ENCODE assay signal across 28 cellular contexts in the genomic region with DNA sequence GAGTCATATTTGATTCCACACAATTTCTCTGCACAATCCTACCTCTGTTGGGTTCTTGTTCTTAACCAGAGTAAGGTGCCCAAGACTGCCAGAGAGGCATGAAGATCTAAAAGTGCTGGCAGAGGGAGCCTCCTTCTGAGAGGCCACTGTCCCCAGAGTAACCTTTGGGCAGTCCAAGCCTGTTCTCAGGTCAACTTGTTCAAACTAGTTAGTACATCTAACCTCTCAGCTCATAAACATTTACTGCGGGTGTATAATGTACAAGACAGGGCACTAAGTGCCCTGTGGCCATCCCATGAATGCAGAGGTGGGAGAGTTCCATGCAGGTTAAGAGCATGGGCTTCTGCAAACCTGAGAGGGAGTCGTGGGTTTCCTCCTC. TPM values are rescaled to one million over a fixed set of nuclear protein-coding genes. Genes with fewer than 3 reads are reported as not detected.
A peak's percentile ranks its signal among the peaks of the same experiment; 100 is the strongest.
DNase-seq lines count a peak whose midpoint lies in the region; ATAC-seq and TF ChIP-seq lines count a peak whose summit lies in the region.
"Had no signal": no experiment of that assay in that cellular context is flagged by ENCODE, and none has a peak within 500 bp of the region (broad histone marks: within the 10 kb centered on the region; RNA-seq: fewer than 3 reads in every experiment).

No MANE protein-coding gene starts in this region.

- intact Hi-C loops in lower lobe of right lung (cut with DNase I): no loop called here

- WGBS in suprapubic skin: 44% methylated on average over 2 of the region's 2 CpGs

- DNase-seq in activated T-cell treated with anti-CD3 and anti-CD28 coated beads, Interleukin-2, amount 50 U/mL, for 72 hours: no peak
- no peak for DNase-seq in activated T-cell treated with anti-CD3 and anti-CD28 coated beads, Interleukin-2, amount 50 U/mL, for 1 hour
- DNase-seq in lower lobe of right lung: no peak
- no peak for DNase-seq in suprapubic skin (ENCODE audit: low spot score in 2 of 2)
- DNase-seq in hepatic stellate cell (ENCODE audit: low spot score): no peak
- DNase-seq in NCI-H1048 (lab: John Stamatoyannopoulos, UW): no peak
- DNase-seq: activated CD4-positive, alpha-beta T cell treated with anti-CD3 and anti-CD28 coated beads for 4 hours; activated T-cell treated with anti-CD3 and anti-CD28 coated beads, Interleukin-2, amount 50 U/mL, for 24 hours; amniotic stem cell; IMR-90; left cardiac atrium; naive thymus-derived CD8-positive, alpha-beta T cell; NCI-H1105 treated with DMSO at 0.1 percent for 48 hours; NCI-H2029 treated with DMSO at 0.1 percent for 48 hours; NCI-H2227 treated with DMSO at 0.1 percent for 48 hours; NCI-H69; occipital lobe; stimulated activated CD4-positive, alpha-beta T cell treated with anti-CD3 and anti-CD28 coated beads, Interleukin-1b, Interleukin-23, amount 100 ng/mL, for 48 hours; stimulated activated CD8-positive, alpha-beta memory T cell treated with anti-CD3 and anti-CD28 coated beads, Interleukin-4, amount 100 ng/mL, for 48 hours; tibial artery had no signal

- H3K9me3 ChIP-seq in lower lobe of right lung (no peaks in the 10 kb centered on the region), suprapubic skin (no peaks in the 10 kb centered on the region)
- H3K9me3 ChIP-seq: stomach, tibial artery had no signal

- peaks cover 34 to 48% of the 10 kb centered on the region in 2 donors for H3K36me3 Mint-ChIP-seq in activated T-cell treated with anti-CD3 and anti-CD28 coated beads, Interleukin-2, amount 50 U/mL, for 72 hours (ENCODE audit: insufficient read depth in 2 of 2)
- peaks cover 96% of the 10 kb centered on the region for H3K36me3 Mint-ChIP-seq in activated T-helper 17 cell treated with anti-CD3 and anti-CD28 coated beads, Interleukin-2, amount 50 U/mL, for 72 hours (ENCODE audit: low read depth)
- H3K36me3 Mint-ChIP-seq: naive thymus-derived CD8-positive, alpha-beta T cell had no signal

- H3K27ac ChIP-seq in lower lobe of right lung (peak overlapping the region; percentile 64), suprapubic skin (peak overlapping the region; percentile 20)
- H3K27ac ChIP-seq: coronary artery, tibial artery had no signal

- H3K4me3 Mint-ChIP-seq in activated T-cell treated with anti-CD3 and anti-CD28 coated beads, Interleukin-2, amount 50 U/mL, for 72 hours: peak overlapping the region; percentile 47 to 66
- peak overlapping the region; percentile 99 for H3K4me3 Mint-ChIP-seq in activated T-helper 17 cell treated with anti-CD3 and anti-CD28 coated beads, Interleukin-2, amount 50 U/mL, for 72 hours
- H3K4me3 Mint-ChIP-seq: activated naive CD4-positive, alpha-beta T cell treated with anti-CD3 and anti-CD28 coated beads for 36 hours; endodermal cell had no signal

- H3K36me3 ChIP-seq in lower lobe of right lung (no peaks in the 10 kb centered on the region), suprapubic skin (no peaks in the 10 kb centered on the region)
- H3K36me3 ChIP-seq: stomach, tibial artery had no signal

- no peaks in the 10 kb centered on the region for H3K27me3 ChIP-seq in lower lobe of right lung (ENCODE audit: low read depth)
- H3K27me3 ChIP-seq in suprapubic skin: no peaks in the 10 kb centered on the region

- no peak overlapping the region for H3K27ac Mint-ChIP-seq in activated T-cell treated with anti-CD3 and anti-CD28 coated beads, Interleukin-2, amount 50 U/mL, for 72 hours
- H3K27ac Mint-ChIP-seq in activated T-helper 17 cell treated with anti-CD3 and anti-CD28 coated beads, Interleukin-2, amount 50 U/mL, for 72 hours: no peak overlapping the region
- H3K27ac Mint-ChIP-seq: activated naive CD4-positive, alpha-beta T cell treated with anti-CD3 and anti-CD28 coated beads for 36 hours; endodermal cell had no signal

- no peak for TF ChIP-seq EP300 in suprapubic skin (IDR thresholded peaks at IDR 0.05)

- H3K4me3 ChIP-seq in lower lobe of right lung: no peak overlapping the region
- no peak overlapping the region for H3K4me3 ChIP-seq in suprapubic skin
- H3K4me3 ChIP-seq: coronary artery, skin epidermis, stomach, tibial artery had no signal

- H3K27me3 Mint-ChIP-seq in activated T-cell treated with anti-CD3 and anti-CD28 coated beads, Interleukin-2, amount 50 U/mL, for 72 hours (ENCODE audit: low read depth): no peaks in the 10 kb centered on the region
- H3K27me3 Mint-ChIP-seq in activated T-helper 17 cell treated with anti-CD3 and anti-CD28 coated beads, Interleukin-2, amount 50 U/mL, for 72 hours: no peaks in the 10 kb centered on the region
- H3K27me3 Mint-ChIP-seq: activated T-cell treated with anti-CD3 and anti-CD28 coated beads, Interleukin-2, amount 50 U/mL, for 24 hours had no signal

- H3K9me3 Mint-ChIP-seq in activated T-cell treated with anti-CD3 and anti-CD28 coated beads, Interleukin-2, amount 50 U/mL, for 72 hours: no peaks in the 10 kb centered on the region
- H3K9me3 Mint-ChIP-seq in activated T-helper 17 cell treated with anti-CD3 and anti-CD28 coated beads, Interleukin-2, amount 50 U/mL, for 72 hours: no peaks in the 10 kb centered on the region
- H3K9me3 Mint-ChIP-seq: activated naive CD4-positive, alpha-beta T cell treated with anti-CD3 and anti-CD28 coated beads for 36 hours; activated T-cell treated with anti-CD3 and anti-CD28 coated beads, Interleukin-2, amount 50 U/mL, for 24 hours; endodermal cell; naive thymus-derived CD8-positive, alpha-beta T cell had no signal

- no peak for TF ChIP-seq POLR2A in suprapubic skin (IDR thresholded peaks at IDR 0.05)

- TF ChIP-seq CTCF in lower lobe of right lung (IDR thresholded peaks at IDR 0.05) (no peak), suprapubic skin (IDR thresholded peaks at IDR 0.05) (no peak)

- H3K4me1 ChIP-seq in lower lobe of right lung: peaks cover 58% of the 10 kb centered on the region
- H3K4me1 ChIP-seq in suprapubic skin: peaks cover 68% of the 10 kb centered on the region

- peaks cover 80% of the 10 kb centered on the region for H3K4me1 Mint-ChIP-seq in activated T-cell treated with anti-CD3 and anti-CD28 coated beads, Interleukin-2, amount 50 U/mL, for 72 hours (ENCODE audit: low read depth)
- H3K4me1 Mint-ChIP-seq in activated T-helper 17 cell treated with anti-CD3 and anti-CD28 coated beads, Interleukin-2, amount 50 U/mL, for 72 hours: peaks cover 48% of the 10 kb centered on the region

- ATAC-seq in activated T-cell treated with anti-CD3 and anti-CD28 coated beads, Interleukin-2, amount 50 U/mL, for 72 hours (replicated peaks in 1 of 2): no peak
- no peak for ATAC-seq in activated T-helper 17 cell treated with anti-CD3 and anti-CD28 coated beads, Interleukin-2, amount 50 U/mL, for 72 hours (replicated peaks)
- no peak for ATAC-seq in lower lobe of right lung
- ATAC-seq in GM18519 (IDR thresholded peaks at IDR 0.05; ENCODE audit: low FRiP score, unreplicated experiment): no peak
- ATAC-seq: left cardiac atrium; naive thymus-derived CD8-positive, alpha-beta T cell had no signal

RNA-seq across cellular contexts. Expression of a gene that starts 4.7 kb away (rescaled TPM):
- total RNA-seq in activated T-cell treated with anti-CD3 and anti-CD28 coated beads, Interleukin-2, amount 50 U/mL, for 72 hours: 100 to 1,000 TPM; 217 to 224 TPM
- 100 to 1,000 TPM in 1 of 2 donors, 10 to 100 TPM in 1; 70.9 to 182 TPM for total RNA-seq in activated T-helper 17 cell treated with anti-CD3 and anti-CD28 coated beads, Interleukin-2, amount 50 U/mL, for 72 hours
- 24.3 TPM for total RNA-seq in lower lobe of right lung
- total RNA-seq in suprapubic skin: 10 to 100 TPM; 36.7 to 47.9 (median 41.2) TPM
- total RNA-seq: frontal cortex, occipital lobe had no signal
